Comparison of ENCODE assay signal across 8 cellular contexts in the genomic region with DNA sequence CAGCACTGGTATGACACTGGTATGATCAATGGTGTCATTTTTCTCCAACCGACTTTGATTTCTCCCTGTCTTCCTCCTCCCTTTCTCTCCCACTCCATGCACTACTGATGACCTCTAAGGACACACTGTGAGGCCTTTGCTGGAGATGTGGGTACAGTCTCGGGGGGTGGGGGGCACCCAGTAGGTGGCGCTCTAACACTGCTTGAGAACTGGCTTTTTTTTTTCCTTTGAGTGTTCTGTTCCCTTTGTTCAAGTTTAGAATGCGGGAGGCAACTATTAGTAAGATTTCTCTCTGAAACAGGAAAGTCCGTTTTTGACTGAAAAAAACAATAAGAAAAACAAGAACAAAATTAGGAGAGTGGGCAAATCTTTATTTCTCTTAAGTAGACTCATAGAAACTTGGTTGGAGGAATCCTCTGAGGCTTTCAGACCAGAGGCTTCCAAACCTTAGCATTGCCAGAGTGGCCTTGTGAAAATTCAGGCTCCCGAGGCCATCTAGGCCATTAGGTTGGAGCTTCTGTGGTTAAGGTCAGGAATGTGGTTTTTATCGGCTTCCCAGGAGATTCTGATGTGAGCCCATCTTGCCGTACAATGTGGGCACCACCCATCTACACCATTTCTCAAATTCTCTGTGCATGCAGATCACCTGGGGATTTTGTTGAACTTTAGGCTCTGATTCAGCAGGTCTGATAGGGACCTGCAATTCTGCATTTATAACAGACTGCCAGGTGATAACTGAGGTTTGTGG. TPM values are rescaled to one million over a fixed set of nuclear protein-coding genes. Genes with fewer than 3 reads are reported as not detected.
DNase-seq lines count a peak whose midpoint lies in the region; ATAC-seq and TF ChIP-seq lines count a peak whose summit lies in the region.

No MANE protein-coding gene starts in this region.

- no peak for TF ChIP-seq EP300 in transverse colon (IDR thresholded peaks at IDR 0.05; ENCODE audit: low read depth)

- H3K27me3 ChIP-seq in OCI-LY1 (ENCODE audit: insufficient read depth, low read length): no peaks in the 10 kb centered on the region
- no peaks in the 10 kb centered on the region for H3K27me3 ChIP-seq in transverse colon

- 49 to 73% methylated on average over 5 to 8 of the region's 8 CpGs for WGBS in transverse colon (ENCODE audit: low coverage in 1 of 2), 2 donors

- intact Hi-C loops in left colon (cut with DNase I, micrococcal nuclease) (no loop called here), transverse colon (cut with DNase I; ENCODE audit: low total_unique reads) (no loop called here)

- H3K27ac ChIP-seq in OCI-LY1 (ENCODE audit: low read depth, low read length, poor library complexity, severe bottlenecking): no peak overlapping the region
- H3K27ac ChIP-seq in transverse colon: no peak overlapping the region

- H3K4me3 ChIP-seq in OCI-LY1 (ENCODE audit: low read depth, low read length, poor library complexity, severe bottlenecking) (no peak overlapping the region), transverse colon (no peak overlapping the region)

- peak; percentile 94 for TF ChIP-seq CTCF in OCI-LY1 (IDR thresholded peaks at IDR 0.05; ENCODE audit: low read length)
- peak; percentile 43 to 71 (median 61) for TF ChIP-seq CTCF in transverse colon (IDR thresholded peaks at IDR 0.05)

- ATAC-seq in left colon: peak; percentile 80

- no peaks in the 10 kb centered on the region for H3F3A ChIP-seq in OCI-LY1 (ENCODE audit: insufficient read depth, low read length)

- no peaks in the 10 kb centered on the region for H3K9me2 ChIP-seq in OCI-LY1 (ENCODE audit: low read depth, low read length)

- DNase-seq in NCI-H82 (lab: John Stamatoyannopoulos, UW) (peak; percentile 49), NCI-H82 treated with DMSO at 0.1 percent for 48 hours (lab: John Stamatoyannopoulos, UW; ENCODE audit: unreplicated experiment) (no peak), HEK293T (ENCODE audit: extremely low spot score) (peak; percentile 63), amniotic epithelial cell (ENCODE audit: low read depth) (peak; percentile 51), left colon (peak in 1 of 2 donors; percentile 77), transverse colon (peak; percentile 34), NCI-H187 (lab: John Stamatoyannopoulos, UW) (no peak)

- POLR2A ChIA-PET in HEK293T (lab: Yijun Ruan, JAX): interaction anchor here (1.1 kb wide), 1 partner anchor 12 kb away, joined by 3 read pairs; no protein-coding TSS in a partner anchor

- no peak overlapping the region for H3K9ac ChIP-seq in OCI-LY1 (ENCODE audit: low read length)

- no peaks in the 10 kb centered on the region for H4K20me1 ChIP-seq in OCI-LY1 (ENCODE audit: insufficient read depth, low read length)

- H3K4me2 ChIP-seq in OCI-LY1 (ENCODE audit: low read length): no peak overlapping the region

- H3K36me3 ChIP-seq in OCI-LY1 (ENCODE audit: insufficient read depth, low read length) (no peaks in the 10 kb centered on the region), transverse colon (no peaks in the 10 kb centered on the region)

- H2AFZ ChIP-seq in OCI-LY1 (ENCODE audit: low read length): no peak overlapping the region

- in situ Hi-C loops in transverse colon (cut with MboI; ENCODE audit: low pct_ligation_motif_present in 1 of 4, low pct_unique_long_range_greater_than_20kb in 1 of 4, low sequenced_read_pairs in 3 of 4): loop anchor here in 1 of 4 donors (25.0 kb wide), 1 partner anchor 315 kb away; a partner anchor contains a TSS

- no peak for TF ChIP-seq POLR2A in transverse colon (IDR thresholded peaks at IDR 0.05)

- H3K4me1 ChIP-seq in OCI-LY1 (ENCODE audit: insufficient read depth, low read length, severe bottlenecking) (no peaks in the 10 kb centered on the region), transverse colon (peaks cover 0 to 15% (median 7%) of the 10 kb centered on the region in 4 donors)

- H3K9me3 ChIP-seq in OCI-LY1 (ENCODE audit: low read length): no peaks in the 10 kb centered on the region
- H3K9me3 ChIP-seq in transverse colon: no peaks in the 10 kb centered on the region

- no peaks in the 10 kb centered on the region for H3K79me2 ChIP-seq in OCI-LY1 (ENCODE audit: insufficient read depth, low read length)

- CTCF ChIA-PET in HEK293T (lab: Yijun Ruan, JAX): interaction anchor here (1.2 to 1.8 kb wide), 3 partner anchors 12 to 44 kb away, joined by 4 to 12 read pairs (median 6); a partner anchor contains a TSS

TF ChIP-seq in HEK293T, 16 proteins besides CTCF, POLR2A, EP300 and RAD21:
- TF ChIP-seq ARNT (IDR thresholded peaks at IDR 0.05): no peak
- TF ChIP-seq ZNF384 (IDR thresholded peaks at IDR 0.05): peak; percentile 84
TF ChIP-seq in HEK293T: peak in this region for 1.

RNA-seq across cellular contexts. Expression of a gene that starts 43.2 kb away (rescaled TPM):
- 10 to 100 TPM in 1 of 2 donors, 1 to 10 TPM in 1; 8.8 to 10.4 TPM for total RNA-seq in left colon
- total RNA-seq in transverse colon: 10 to 100 TPM in 3 of 4 donors, 1 to 10 TPM in 1; 9.0 to 20.1 (median 11.3) TPM

Comparison
In these comparisons a context has a peak if more than half of its experiments do, and no peak if none do; other contexts are left out.
1. DNase-seq: peak in NCI-H82 (single experiment), HEK293T (single experiment), amniotic epithelial cell (single experiment) and transverse colon (single experiment); none in NCI-H82 treated with DMSO at 0.1 percent for 48 hours (single experiment) and NCI-H187 (0 of 2).